Comparison of ENCODE assay signal across 8 cellular contexts in genomic region chr2:173965372-173966025, GRCh38. TPM values are rescaled to one million over a fixed set of nuclear protein-coding genes. Genes with fewer than 3 reads are reported as not detected.
DNase-seq lines count a peak whose midpoint lies in the region; ATAC-seq and TF ChIP-seq lines count a peak whose summit lies in the region.

Gene SP3, minus strand, starts transcription at chr2:173965373. Its CDS starts 202 bp downstream, at chr2:173965171.

- H3K9me3 Mint-ChIP-seq in WTC11 (peaks cover 4% of the 10 kb centered on the region; the same call in 1 of the 2 replicates), immature natural killer cell (no peaks in the 10 kb centered on the region)

- H3K4me3 ChIP-seq in AG04449 (ENCODE audit: low read depth, low read length), result peak within 1 kb of the TSS; percentile 94
- peak within 1 kb of the TSS; percentile 70 to 71 for H3K4me3 ChIP-seq in cardiac fibroblast (replicated peaks in 1 of 2; ENCODE audit: low read depth in 2 of 2, low read length in 2 of 2)

- H3K36me3 Mint-ChIP-seq in WTC11 (peaks cover 21% of the 10 kb centered on the region), immature natural killer cell (no peaks in the 10 kb centered on the region)

- no peaks in the 10 kb centered on the region; the same call in 1 of the 2 replicates for H3K27me3 Mint-ChIP-seq in WTC11 (ENCODE audit: low read depth)
- H3K27me3 Mint-ChIP-seq in immature natural killer cell (ENCODE audit: low read depth in 3 of 3), result peaks cover 12 to 22% (median 18%) of the 10 kb centered on the region in 3 donors

- POLR2A ChIA-PET in AG04449 (lab: Yijun Ruan, JAX) (interaction anchor here (1.0 kb wide), 1 partner anchor 10 kb away, joined by 4 read pairs; no protein-coding TSS in a partner anchor), WTC11 (lab: Charles Lee) (interaction anchor here (0.9 to 1.0 kb wide), 2 partner anchors 59 to 86 kb away, joined by 3 to 4 read pairs; no protein-coding TSS in a partner anchor)

- peak; percentile 76 for DNase-seq in AG04449 (ENCODE audit: low read depth, low spot score)
- peak; percentile 94 for DNase-seq in NCI-H226
- peak; percentile 96 for DNase-seq in WTC11 (ENCODE audit: low spot score)
- DNase-seq in cardiac fibroblast (ENCODE audit: low read depth in 2 of 2), result peak; percentile 98 to 99
- peak; percentile 95 to 97 (median 96) for DNase-seq in immature natural killer cell
- DNase-seq in smooth muscle cell of the brain vasculature (ENCODE audit: low read depth, low spot score), result peak; percentile 95

- CTCF ChIA-PET in AG04449 (lab: Yijun Ruan, JAX) (interaction anchor here (1.0 kb wide), 1 partner anchor 82 kb away, joined by 3 read pairs; no protein-coding TSS in a partner anchor), WTC11 (lab: Charles Lee) (interaction anchor here (1.0 kb wide), 1 partner anchor 75 kb away, joined by 3 read pairs; no protein-coding TSS in a partner anchor)

- peak; percentile 71 for ATAC-seq in GM18873 (IDR thresholded peaks at IDR 0.05; ENCODE audit: low FRiP score, unreplicated experiment)
- peak; percentile 67 for ATAC-seq in HG03139 (IDR thresholded peaks at IDR 0.05; ENCODE audit: unreplicated experiment)
- ATAC-seq in WTC11, result peak; percentile 84

- H3K4me1 Mint-ChIP-seq in WTC11 (peaks cover 49% of the 10 kb centered on the region), immature natural killer cell (peaks cover 38 to 45% of the 10 kb centered on the region in 2 donors)

- peak within 1 kb of the TSS; percentile 98 for H3K27ac Mint-ChIP-seq in WTC11
- peak within 1 kb of the TSS; percentile 97 to 100 (median 98) for H3K27ac Mint-ChIP-seq in immature natural killer cell

- H3K4me3 Mint-ChIP-seq in WTC11 (peak within 1 kb of the TSS; percentile 96), immature natural killer cell (peak within 1 kb of the TSS; percentile 95 to 98 (median 97))

- TF ChIP-seq CTCF in AG04449 (IDR thresholded peaks at IDR 0.05; ENCODE audit: insufficient read depth, low read length, missing control alignments), result peak; percentile 1
- no peak for TF ChIP-seq CTCF in WTC11 (IDR thresholded peaks at IDR 0.05)
- no peak for TF ChIP-seq CTCF in cardiac fibroblast (IDR thresholded peaks at IDR 0.05; ENCODE audit: low read depth, low read length)

TF ChIP-seq in WTC11, 78 proteins besides CTCF, POLR2A, EP300 and RAD21 (continues in another document):
- TF ChIP-seq ZNF121 (CRISPR knock-in tag; IDR thresholded peaks at IDR 0.05), result no peak
- peak; percentile 97; the same call in 1 of the 2 replicates for TF ChIP-seq KAT7 (CRISPR knock-in tag; IDR thresholded peaks at IDR 0.05; ENCODE audit: borderline replicate concordance)
- TF ChIP-seq TCF7 (CRISPR knock-in tag; IDR thresholded peaks at IDR 0.05; ENCODE audit: low read depth), result no peak
- TF ChIP-seq, protein P1, sequence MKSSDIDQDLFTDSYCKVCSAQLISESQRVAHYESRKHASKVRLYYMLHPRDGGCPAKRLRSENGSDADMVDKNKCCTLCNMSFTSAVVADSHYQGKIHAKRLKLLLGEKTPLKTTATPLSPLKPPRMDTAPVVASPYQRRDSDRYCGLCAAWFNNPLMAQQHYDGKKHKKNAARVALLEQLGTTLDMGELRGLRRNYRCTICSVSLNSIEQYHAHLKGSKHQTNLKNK (CRISPR knock-in tag; IDR thresholded peaks at IDR 0.05), result no peak
- TF ChIP-seq, protein P2, sequence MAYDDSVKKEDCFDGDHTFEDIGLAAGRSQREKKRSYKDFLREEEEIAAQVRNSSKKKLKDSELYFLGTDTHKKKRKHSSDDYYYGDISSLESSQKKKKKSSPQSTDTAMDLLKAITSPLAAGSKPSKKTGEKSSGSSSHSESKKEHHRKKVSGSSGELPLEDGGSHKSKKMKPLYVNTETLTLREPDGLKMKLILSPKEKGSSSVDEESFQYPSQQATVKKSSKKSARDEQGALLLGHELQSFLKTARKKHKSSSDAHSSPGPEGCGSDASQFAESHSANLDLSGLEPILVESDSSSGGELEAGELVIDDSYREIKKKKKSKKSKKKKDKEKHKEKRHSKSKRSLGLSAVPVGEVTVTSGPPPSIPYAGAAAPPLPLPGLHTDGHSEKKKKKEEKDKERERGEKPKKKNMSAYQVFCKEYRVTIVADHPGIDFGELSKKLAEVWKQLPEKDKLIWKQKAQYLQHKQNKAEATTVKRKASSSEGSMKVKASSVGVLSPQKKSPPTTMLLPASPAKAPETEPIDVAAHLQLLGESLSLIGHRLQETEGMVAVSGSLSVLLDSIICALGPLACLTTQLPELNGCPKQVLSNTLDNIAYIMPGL (CRISPR knock-in tag; IDR thresholded peaks at IDR 0.05), result peak; percentile 86; the same call in 1 of the 2 replicates
- TF ChIP-seq HMGA2 (CRISPR knock-in tag; IDR thresholded peaks at IDR 0.05), result no peak
- no peak for TF ChIP-seq MLX (CRISPR knock-in tag; IDR thresholded peaks at IDR 0.05)
- TF ChIP-seq NR3C1 (CRISPR knock-in tag; conservative IDR thresholded peaks at IDR 0.05; ENCODE audit: low read depth), result no peak
- TF ChIP-seq PRDM15 (CRISPR knock-in tag; IDR thresholded peaks at IDR 0.05), result peak; percentile 46; the same call in 1 of the 2 replicates
- TF ChIP-seq STAT6 (CRISPR knock-in tag; conservative IDR thresholded peaks at IDR 0.05; ENCODE audit: low read depth), result no peak
- no peak; the same call in 1 of the 2 replicates for TF ChIP-seq TEAD1 (CRISPR knock-in tag; IDR thresholded peaks at IDR 0.05)
- TF ChIP-seq ZNF219 (CRISPR knock-in tag; IDR thresholded peaks at IDR 0.05; ENCODE audit: borderline replicate concordance), result no peak
- TF ChIP-seq ATF1 (CRISPR knock-in tag; IDR thresholded peaks at IDR 0.05), result peak; percentile 77; the same call in 1 of the 2 replicates
- no peak for TF ChIP-seq ZNF138 (CRISPR knock-in tag; conservative IDR thresholded peaks at IDR 0.05)
- TF ChIP-seq CDX4 (CRISPR knock-in tag; IDR thresholded peaks at IDR 0.05; ENCODE audit: borderline replicate concordance), result no peak
- 0 out of 2 replicates have a peak, but pooled peaks have one; percentile 6 for TF ChIP-seq ZNF423 (CRISPR knock-in tag; IDR thresholded peaks at IDR 0.05)

RNA-seq across cellular contexts. Expression of gene SP3, which starts in this region (rescaled TPM):
- 72.8 to 88.5 TPM (median 77.1 TPM) in 3 replicates for total RNA-seq in WTC11 (2021)
- 10 to 100 TPM; 48.6 to 77.4 (median 53.2) TPM for polyA plus RNA-seq in immature natural killer cell

Comparison
In these comparisons a context has a peak if more than half of its experiments do, and no peak if none do; other contexts are left out.
1. Peak in every context shown above with its lines: DNase-seq, ATAC-seq and H3K4me3 ChIP-seq.